Comparison of ENCODE assay signal across 20 cellular contexts in the genomic region with DNA sequence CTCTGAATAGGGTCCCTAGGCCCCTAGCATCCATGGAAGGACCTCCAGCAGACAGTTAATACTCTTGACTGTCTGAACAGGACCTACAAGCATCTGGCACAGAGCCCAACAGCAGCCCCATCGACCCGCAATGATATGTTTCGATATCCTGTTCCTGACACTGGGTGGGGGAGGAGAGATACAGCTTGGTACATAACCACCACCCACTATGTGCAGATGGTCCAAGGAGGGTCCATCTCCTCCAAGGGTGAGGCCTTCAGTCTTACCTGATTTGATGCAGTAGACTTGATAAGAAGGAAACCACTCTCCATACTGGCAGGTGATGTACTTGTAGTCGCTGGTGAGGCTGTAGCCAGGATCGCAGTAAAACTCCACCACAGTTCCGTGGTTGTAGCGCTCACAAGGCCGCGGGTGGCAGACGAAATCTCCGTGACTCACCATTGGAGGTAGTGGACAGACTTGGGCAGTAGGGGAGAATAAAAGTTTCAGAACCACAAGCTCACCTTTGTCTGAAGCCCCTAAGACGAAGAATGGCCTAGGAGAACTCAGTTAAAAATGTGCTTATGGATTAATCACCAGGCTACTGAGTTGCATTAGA.
DNase-seq lines count a peak whose midpoint lies in the region; ATAC-seq, FAIRE-seq and TF ChIP-seq lines count a peak whose summit lies in the region.
"Had no signal": no experiment of that assay in that cellular context is flagged by ENCODE, and none has a peak within 500 bp of the region (broad histone marks: within the 10 kb centered on the region; RNA-seq: fewer than 3 reads in every experiment).

No MANE protein-coding gene starts in this region.

- in situ Hi-C loops in IMR-90 (cut with MboI; ENCODE audit: low sequenced_read_pairs) = no loop called here

- H3K9me3 ChIP-seq in CD4-positive, alpha-beta T cell (ENCODE audit: control insufficient read depth, low read length) = no peaks in the 10 kb centered on the region
- H3K9me3 ChIP-seq in IMR-90 (ENCODE audit: control insufficient read depth, insufficient read depth, low read length) (no peaks in the 10 kb centered on the region), small intestine (ENCODE audit: control insufficient read depth, low read depth) (no peaks in the 10 kb centered on the region)
- H3K9me3 ChIP-seq: MG63 had no signal

- no peak overlapping the region for H2BK5ac ChIP-seq in IMR-90 (ENCODE audit: low read depth, low read length, poor library complexity, severe bottlenecking)

- H3K23ac ChIP-seq in IMR-90 (ENCODE audit: low read depth, low read length) = no peak overlapping the region

- peak overlapping the region in 1 of 2 experiments; percentile 11; a peak in 2 of 4 replicates for H4K8ac ChIP-seq in IMR-90 (ENCODE audit: low read depth in 2 of 2, low read length in 2 of 2)

- H2AK5ac ChIP-seq in IMR-90 (ENCODE audit: low read depth, low read length) = peak overlapping the region; percentile 69

- H3K27ac Mint-ChIP-seq in CD4-positive, alpha-beta T cell = peak overlapping the region; percentile 95
- peak overlapping the region; percentile 5 for H3K27ac Mint-ChIP-seq in activated T-helper 2 cell treated with anti-CD3 and anti-CD28 coated beads, Interferon-gamma antibody, Interleukin-2, Interleukin-4, amounts not matched to agents 10 μg/mL and 5 μg/mL and 100 μg/mL, durations not matched to agents 14 hours and 24 hours and 36 hours
- peak overlapping the region in 6 of 10 donors; percentile 45 to 98 (median 78) for H3K27ac Mint-ChIP-seq in naive thymus-derived CD8-positive, alpha-beta T cell
- H3K27ac Mint-ChIP-seq: CD14-positive monocyte, GM23338 had no signal

- peak overlapping the region; percentile 54; the same call in 1 of the 2 replicates for H3K14ac ChIP-seq in IMR-90 (replicated peaks; ENCODE audit: low read depth, low read length)

- intact Hi-C loops in CD4-positive, alpha-beta T cell (cut with DNase I, micrococcal nuclease) = no loop called here
- intact Hi-C loops in IMR-90 (cut with micrococcal nuclease) = no loop called here
- intact Hi-C loops in activated T-helper 2 cell treated with anti-CD3 and anti-CD28 coated beads, Interferon-gamma antibody, Interleukin-2, Interleukin-4, amounts not matched to agents 10 μg/mL and 5 μg/mL and 100 μg/mL, durations not matched to agents 14 hours and 24 hours and 36 hours (cut with micrococcal nuclease) = no loop called here

- peak overlapping the region; percentile 38 for H4K91ac ChIP-seq in IMR-90 (ENCODE audit: insufficient read depth, low read depth, low read length)

- H3K4me2 ChIP-seq in IMR-90 (ENCODE audit: low read depth, low read length) = no peak overlapping the region
- H3K4me2 ChIP-seq: GM23338 had no signal

- peaks cover 0 to 3% of the 10 kb centered on the region in 2 experiments; a peak in 1 of 4 replicates for H3K79me1 ChIP-seq in IMR-90 (ENCODE audit: low read depth in 1 of 2, low read length in 2 of 2)

- no peak for ATAC-seq in CD4-positive, alpha-beta T cell (ENCODE audit: poor library complexity)
- ATAC-seq in IMR-90 (ENCODE audit: low read depth) (no peak), HG03135 (IDR thresholded peaks at IDR 0.05; ENCODE audit: unreplicated experiment) (no peak)
- no peak for ATAC-seq in naive thymus-derived CD8-positive, alpha-beta T cell
- ATAC-seq: GM23338, Right ventricle myocardium inferior had no signal

- TF ChIP-seq POLR2A in IMR-90 (IDR thresholded peaks at IDR 0.05; ENCODE audit: low read depth, low read length) = no peak

- H2AFZ ChIP-seq in IMR-90 (replicated peaks; ENCODE audit: low read length, poor library complexity) = no peak overlapping the region
- H2AFZ ChIP-seq: GM23338 had no signal

- no peaks in the 10 kb centered on the region for H3K36me3 Mint-ChIP-seq in CD4-positive, alpha-beta T cell (ENCODE audit: low read depth)
- peaks cover 3% of the 10 kb centered on the region for H3K36me3 Mint-ChIP-seq in activated T-helper 2 cell treated with anti-CD3 and anti-CD28 coated beads, Interferon-gamma antibody, Interleukin-2, Interleukin-4, amounts not matched to agents 10 μg/mL and 5 μg/mL and 100 μg/mL, durations not matched to agents 14 hours and 24 hours and 36 hours (ENCODE audit: low read depth)
- peaks cover 0 to 3% (median 0%) of the 10 kb centered on the region in 3 donors for H3K36me3 Mint-ChIP-seq in naive thymus-derived CD8-positive, alpha-beta T cell
- H3K36me3 Mint-ChIP-seq: CD14-positive monocyte had no signal

- POLR2A ChIA-PET in CD4-positive, alpha-beta T cell (lab: Charles Lee) = interaction anchor here (1.4 to 1.8 kb wide), 2 partner anchors 14 to 134 kb away, joined by 5 to 9 read pairs; a partner anchor contains a TSS
- POLR2A ChIA-PET in IMR-90 (lab: Charles Lee; ENCODE audit: unreplicated experiment) = no interaction called here
- POLR2A ChIA-PET in naive thymus-derived CD8-positive, alpha-beta T cell (lab: Charles Lee) = no interaction called here

- no TSS peak for BruUV-seq in IMR-90 (replicated peaks; lab: Mats Ljungman, UMichigan)

- CTCF ChIA-PET in CD4-positive, alpha-beta T cell (lab: Charles Lee) = no interaction called here
- CTCF ChIA-PET in IMR-90 (lab: Yijun Ruan, JAX) = interaction anchor here (2.5 kb wide), 1 partner anchor 96 kb away, joined by 9 read pairs; no protein-coding TSS in a partner anchor

- H2BK120ac ChIP-seq in IMR-90 (ENCODE audit: low read depth, low read length) = peak overlapping the region; percentile 75; the same call in 1 of the 2 replicates

- H3K4me1 ChIP-seq in IMR-90 (ENCODE audit: control insufficient read depth, insufficient read depth, low read length) = peaks cover 18% of the 10 kb centered on the region
- H3K4me1 ChIP-seq in small intestine (ENCODE audit: control insufficient read depth in 2 of 2, insufficient read depth in 1 of 2, low read depth in 1 of 2, low read length in 1 of 2) = peaks cover 0 to 6% of the 10 kb centered on the region in 2 donors

- H3K56ac ChIP-seq in IMR-90 (ENCODE audit: extremely low read depth, insufficient read depth, low read length) = no peak overlapping the region

- peak overlapping the region; percentile 74; the same call in 2 of the 3 replicates for H2BK15ac ChIP-seq in IMR-90 (ENCODE audit: low read depth, low read length)

- H3K9ac ChIP-seq in IMR-90 (ENCODE audit: low read depth, low read length) = no peak overlapping the region

- H3K4me3 ChIP-seq in IMR-90 (ENCODE audit: insufficient read depth, low read depth, low read length) (no peak overlapping the region), small intestine (ENCODE audit: low read depth in 1 of 2, low read length in 2 of 2) (no peak overlapping the region)
- H3K4me3 ChIP-seq: GM23338, MG63 had no signal

- no peaks in the 10 kb centered on the region for H3K27me3 ChIP-seq in CD4-positive, alpha-beta T cell (ENCODE audit: control insufficient read depth, insufficient read depth, low read length)
- H3K27me3 ChIP-seq in IMR-90 (ENCODE audit: control insufficient read depth, insufficient read depth, low read length) (no peaks in the 10 kb centered on the region; the same call in 1 of the 2 replicates), small intestine (ENCODE audit: control insufficient read depth in 2 of 2, insufficient read depth in 2 of 2, low read length in 2 of 2) (peaks cover 0 to 2% of the 10 kb centered on the region in 2 donors)
- H3K27me3 ChIP-seq: MG63 had no signal

- H3K4ac ChIP-seq in IMR-90 (ENCODE audit: low read depth, low read length) = peak overlapping the region; percentile 63

- FAIRE-seq in small intestine (lab: Jason Lieb, UNC) = no peak
- FAIRE-seq: G401.6, GM12891 had no signal

- H4K5ac ChIP-seq in IMR-90 (ENCODE audit: low read depth, low read length) = no peak overlapping the region

- H3K9me3 Mint-ChIP-seq in CD4-positive, alpha-beta T cell = no peaks in the 10 kb centered on the region
- no peaks in the 10 kb centered on the region for H3K9me3 Mint-ChIP-seq in activated T-helper 2 cell treated with anti-CD3 and anti-CD28 coated beads, Interferon-gamma antibody, Interleukin-2, Interleukin-4, amounts not matched to agents 10 μg/mL and 5 μg/mL and 100 μg/mL, durations not matched to agents 14 hours and 24 hours and 36 hours
- no peaks in the 10 kb centered on the region for H3K9me3 Mint-ChIP-seq in naive thymus-derived CD8-positive, alpha-beta T cell
- H3K9me3 Mint-ChIP-seq: CD14-positive monocyte, GM23338, HFFc6 had no signal

- DNase-seq in CD4-positive, alpha-beta T cell = no peak
- no peak for DNase-seq in IMR-90
- DNase-seq in activated T-helper 2 cell treated with anti-CD3 and anti-CD28 coated beads, Interferon-gamma antibody, Interleukin-2, Interleukin-4, amounts not matched to agents 10 μg/mL and 5 μg/mL and 100 μg/mL, durations not matched to agents 14 hours and 24 hours and 36 hours (ENCODE audit: low spot score) = no peak
- DNase-seq in naive thymus-derived CD8-positive, alpha-beta T cell = no peak
- no peak for DNase-seq in small intestine
- DNase-seq in stimulated activated naive CD4-positive, alpha-beta T cell (lab: John Stamatoyannopoulos, UW) = no peak
- no peak for DNase-seq in HPDE6-E6E7 (ENCODE audit: extremely low spot score)
- DNase-seq: DMS79, HFFc6, KBM-7, MG63, NCI-H1092 treated with DMSO at 0.1 percent for 48 hours, NCI-H187 treated with DMSO at 0.1 percent for 48 hours, NCI-H446 had no signal

- dilution Hi-C loops in IMR-90 (cut with HindIII; ENCODE audit: low sequenced_read_pairs, unreplicated experiment) = no loop called here

- H4K20me1 ChIP-seq in IMR-90 (ENCODE audit: insufficient read depth, low read length) = no peaks in the 10 kb centered on the region

- H3K9me1 ChIP-seq in IMR-90 (ENCODE audit: insufficient read depth, low read length) = peaks cover 30% of the 10 kb centered on the region

- WGBS in IMR-90 (ENCODE audit: extremely low coverage in 2 of 2, insufficient read length in 1 of 2), 2 experiments = no CpG with 5 or more reads among the region's 12 CpGs
- WGBS in small intestine, 3 donors = 86 to 91% (median 90%) methylated on average over 12 of the region's 12 CpGs

- no peak for TF ChIP-seq RAD21 in IMR-90 (IDR thresholded peaks at IDR 0.05; ENCODE audit: low read length)

- H3K27me3 Mint-ChIP-seq in CD4-positive, alpha-beta T cell = no peaks in the 10 kb centered on the region
- H3K27me3 Mint-ChIP-seq in activated T-helper 2 cell treated with anti-CD3 and anti-CD28 coated beads, Interferon-gamma antibody, Interleukin-2, Interleukin-4, amounts not matched to agents 10 μg/mL and 5 μg/mL and 100 μg/mL, durations not matched to agents 14 hours and 24 hours and 36 hours (ENCODE audit: low read depth) = peaks cover 10% of the 10 kb centered on the region
- no peaks in the 10 kb centered on the region for H3K27me3 Mint-ChIP-seq in naive thymus-derived CD8-positive, alpha-beta T cell

- peak overlapping the region; percentile 20 for H2AK9ac ChIP-seq in IMR-90 (replicated peaks; ENCODE audit: low read depth, low read length, poor library complexity)

- H2BK20ac ChIP-seq in IMR-90 (ENCODE audit: low read depth, low read length) = peak overlapping the region; percentile 61; the same call in 1 of the 2 replicates

- H3K27ac ChIP-seq in CD4-positive, alpha-beta T cell (ENCODE audit: low read depth, low read length) = no peak overlapping the region
- H3K27ac ChIP-seq in IMR-90 (ENCODE audit: insufficient read depth, low read length) (no peak overlapping the region), small intestine (ENCODE audit: low read depth in 1 of 2, low read length in 1 of 2) (no peak overlapping the region)

- H3K36me3 ChIP-seq in IMR-90 (ENCODE audit: control insufficient read depth, insufficient read depth, low read length) (no peaks in the 10 kb centered on the region), small intestine (ENCODE audit: control insufficient read depth in 2 of 2, insufficient read depth in 2 of 2, low read length in 2 of 2) (no peaks in the 10 kb centered on the region)
- H3K36me3 ChIP-seq: MG63 had no signal

- peak overlapping the region; percentile 60 for H3K4me3 Mint-ChIP-seq in CD4-positive, alpha-beta T cell
- H3K4me3 Mint-ChIP-seq in activated T-helper 2 cell treated with anti-CD3 and anti-CD28 coated beads, Interferon-gamma antibody, Interleukin-2, Interleukin-4, amounts not matched to agents 10 μg/mL and 5 μg/mL and 100 μg/mL, durations not matched to agents 14 hours and 24 hours and 36 hours (ENCODE audit: low read depth) = no peak overlapping the region
- peak overlapping the region in 7 of 10 donors; percentile 10 to 73 (median 29) for H3K4me3 Mint-ChIP-seq in naive thymus-derived CD8-positive, alpha-beta T cell
- H3K4me3 Mint-ChIP-seq: CD14-positive monocyte, GM23338 had no signal

- H3K4me1 Mint-ChIP-seq in CD4-positive, alpha-beta T cell (ENCODE audit: low read depth) = peaks cover 79% of the 10 kb centered on the region
- peaks cover 58% of the 10 kb centered on the region for H3K4me1 Mint-ChIP-seq in activated T-helper 2 cell treated with anti-CD3 and anti-CD28 coated beads, Interferon-gamma antibody, Interleukin-2, Interleukin-4, amounts not matched to agents 10 μg/mL and 5 μg/mL and 100 μg/mL, durations not matched to agents 14 hours and 24 hours and 36 hours (ENCODE audit: low read depth)
- H3K4me1 Mint-ChIP-seq in naive thymus-derived CD8-positive, alpha-beta T cell = peaks cover 23 to 78% (median 62%) of the 10 kb centered on the region in 4 donors
- H3K4me1 Mint-ChIP-seq: GM23338 had no signal

- TF ChIP-seq CTCF in CD4-positive, alpha-beta T cell (IDR thresholded peaks at IDR 0.05) = no peak
- TF ChIP-seq CTCF in IMR-90 (conservative IDR thresholded peaks at IDR 0.05; ENCODE audit: low read depth, low read length) = no peak

- H3K18ac ChIP-seq in IMR-90 (ENCODE audit: low read depth, low read length) = no peak overlapping the region

Comparison
In these comparisons a context has a peak if more than half of its experiments do, and no peak if none do; other contexts are left out.
1. H3K27ac Mint-ChIP-seq: peak in every context shown above with its lines; median percentile 95 in CD4-positive, alpha-beta T cell; 78 in naive thymus-derived CD8-positive, alpha-beta T cell; 5 in activated T-helper 2 cell treated with anti-CD3 and anti-CD28 coated beads, Interferon-gamma antibody, Interleukin-2, Interleukin-4, amounts not matched to agents 10 μg/mL and 5 μg/mL and 100 μg/mL, durations not matched to agents 14 hours and 24 hours and 36 hours.